ENCODE assay signal across 14 cellular contexts in genomic region chr3:13491206-13491974, GRCh38. TPM values are rescaled to one million over a fixed set of nuclear protein-coding genes. Genes with fewer than 3 reads are reported as not detected.
"Had no signal": no experiment of that assay in that cellular context is flagged by ENCODE, and none has a peak within 500 bp of the region (broad histone marks: within the 10 kb centered on the region; RNA-seq: fewer than 3 reads in every experiment).

No MANE protein-coding gene starts in this region.

- H3K4me3 ChIP-seq: cardiac muscle cell, SK-N-MC had no signal

- H3K4me3 Mint-ChIP-seq: activated CD4-positive, alpha-beta memory T cell treated with anti-CD3 and anti-CD28 coated beads for 36 hours; activated T-cell treated with anti-CD3 and anti-CD28 coated beads, Interleukin-2, amount 50 U/mL, for 72 hours; nephron; T-cell had no signal

- H3K4me1 Mint-ChIP-seq: nephron had no signal

- H3K27ac Mint-ChIP-seq: activated CD4-positive, alpha-beta memory T cell treated with anti-CD3 and anti-CD28 coated beads for 36 hours; activated T-cell treated with anti-CD3 and anti-CD28 coated beads, Interleukin-2, amount 50 U/mL, for 72 hours; nephron; T-cell had no signal

- H3K27me3 ChIP-seq: cardiac muscle cell had no signal

- H3K36me3 ChIP-seq: cardiac muscle cell had no signal

- H3K27me3 Mint-ChIP-seq: activated CD4-positive, alpha-beta memory T cell treated with anti-CD3 and anti-CD28 coated beads for 36 hours; effector memory CD8-positive, alpha-beta T cell; T-cell had no signal

- ATAC-seq: activated T-cell treated with anti-CD3 and anti-CD28 coated beads, Interleukin-2, amount 50 U/mL, for 72 hours; effector memory CD8-positive, alpha-beta T cell; left cardiac atrium; T-cell had no signal

- DNase-seq: activated CD4-positive, alpha-beta memory T cell treated with anti-CD3 and anti-CD28 coated beads for 36 hours; activated gamma-delta T cell treated with Interleukin-2 at 50 U/mL for 16 hours; activated T-cell treated with anti-CD3 and anti-CD28 coated beads, Interleukin-2, amount 50 U/mL, for 72 hours; cortex of kidney; effector memory CD8-positive, alpha-beta T cell; left cardiac atrium; mammary epithelial cell; T-cell; T1000; trophoblast cell had no signal

- H3K27ac ChIP-seq: cardiac muscle cell, SK-N-MC, VCaP had no signal

- H3K9me3 Mint-ChIP-seq: activated CD4-positive, alpha-beta memory T cell treated with anti-CD3 and anti-CD28 coated beads for 36 hours; activated T-cell treated with anti-CD3 and anti-CD28 coated beads, Interleukin-2, amount 50 U/mL, for 72 hours; effector memory CD8-positive, alpha-beta T cell; nephron had no signal

RNA-seq across cellular contexts. Expression of gene FBLN2, which starts 57.5 kb away (rescaled TPM):
- total RNA-seq: activated CD4-positive, alpha-beta memory T cell treated with anti-CD3 and anti-CD28 coated beads for 36 hours had no signal
